11 cellular contexts compared by ENCODE assay signal in the genomic region with DNA sequence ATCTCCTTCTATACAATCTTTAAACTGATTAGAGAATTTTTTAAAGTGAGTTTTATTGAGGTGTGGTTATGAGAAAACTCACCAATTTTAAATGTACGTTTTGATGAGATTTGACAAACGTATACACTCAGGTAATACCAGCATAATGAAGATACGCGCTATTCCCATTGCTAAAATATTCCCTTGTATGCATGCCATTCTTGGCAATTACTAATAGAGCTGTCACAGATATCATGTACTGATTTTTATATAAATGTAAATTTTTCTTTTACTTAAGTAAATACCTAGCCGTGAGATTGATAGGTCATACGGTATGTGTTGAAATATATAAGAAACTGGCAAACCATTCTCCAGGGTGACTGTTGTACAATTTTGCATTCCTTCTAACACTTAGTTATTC.
"Had no signal": no experiment of that assay in that cellular context is flagged by ENCODE, and none has a peak within 500 bp of the region (broad histone marks: within the 10 kb centered on the region; RNA-seq: fewer than 3 reads in every experiment).

No MANE protein-coding gene starts in this region.

- H3K9ac ChIP-seq: GM23248 had no signal

- H2AFZ ChIP-seq: GM23248, GM23338 had no signal

- FAIRE-seq: H1, H54 had no signal

- H3K36me3 ChIP-seq: HAP-1 had no signal

- H3K9me3 ChIP-seq: HAP-1 had no signal

- H3K4me3 ChIP-seq: GM23248, GM23338, HAP-1 had no signal

- DNase-seq: GM23248, GOT3, H7, H9, HCEC 1CT, HFFc6 had no signal

- ATAC-seq: GM23338, HCT116 had no signal

- H3K27ac ChIP-seq: GM23248 had no signal

- H3K4me1 ChIP-seq: HAP-1 had no signal

- H3K4me2 ChIP-seq: GM23338 had no signal
